11 cellular contexts compared by ENCODE assay signal in the genomic region with DNA sequence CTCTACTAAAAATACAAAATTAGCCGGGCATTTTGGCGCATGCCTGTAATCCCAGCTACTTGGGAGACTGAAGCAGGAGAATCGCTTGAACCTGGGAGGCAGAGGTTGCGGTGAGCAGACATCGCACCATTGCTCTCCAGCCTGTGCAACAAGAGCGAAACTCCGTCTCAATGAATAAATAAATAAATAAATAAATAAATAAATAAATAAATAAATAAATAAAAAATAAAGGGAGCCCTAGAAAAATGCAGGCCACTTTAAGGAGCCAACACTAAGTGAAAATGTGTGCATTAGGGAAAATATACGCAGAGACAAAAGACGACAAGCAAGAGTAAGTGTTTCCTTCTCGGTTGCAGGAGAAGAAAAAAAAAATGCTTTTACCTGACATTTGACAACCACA.
"Had no signal": no experiment of that assay in that cellular context is flagged by ENCODE, and none has a peak within 500 bp of the region (broad histone marks: within the 10 kb centered on the region; RNA-seq: fewer than 3 reads in every experiment).

No MANE protein-coding gene starts in this region.

- ATAC-seq: GM23338, HCT116 had no signal

- H3K4me3 ChIP-seq: GM23248, GM23338, HAP-1 had no signal

- H3K4me2 ChIP-seq: GM23338 had no signal

- H3K36me3 ChIP-seq: HAP-1 had no signal

- FAIRE-seq: H1, H54 had no signal

- H3K4me1 ChIP-seq: HAP-1 had no signal

- H3K9me3 ChIP-seq: HAP-1 had no signal

- DNase-seq: GM23248, GOT3, H7, H9, HCEC 1CT, HFFc6 had no signal

- H3K27ac ChIP-seq: GM23248 had no signal
